In the genomic region with DNA sequence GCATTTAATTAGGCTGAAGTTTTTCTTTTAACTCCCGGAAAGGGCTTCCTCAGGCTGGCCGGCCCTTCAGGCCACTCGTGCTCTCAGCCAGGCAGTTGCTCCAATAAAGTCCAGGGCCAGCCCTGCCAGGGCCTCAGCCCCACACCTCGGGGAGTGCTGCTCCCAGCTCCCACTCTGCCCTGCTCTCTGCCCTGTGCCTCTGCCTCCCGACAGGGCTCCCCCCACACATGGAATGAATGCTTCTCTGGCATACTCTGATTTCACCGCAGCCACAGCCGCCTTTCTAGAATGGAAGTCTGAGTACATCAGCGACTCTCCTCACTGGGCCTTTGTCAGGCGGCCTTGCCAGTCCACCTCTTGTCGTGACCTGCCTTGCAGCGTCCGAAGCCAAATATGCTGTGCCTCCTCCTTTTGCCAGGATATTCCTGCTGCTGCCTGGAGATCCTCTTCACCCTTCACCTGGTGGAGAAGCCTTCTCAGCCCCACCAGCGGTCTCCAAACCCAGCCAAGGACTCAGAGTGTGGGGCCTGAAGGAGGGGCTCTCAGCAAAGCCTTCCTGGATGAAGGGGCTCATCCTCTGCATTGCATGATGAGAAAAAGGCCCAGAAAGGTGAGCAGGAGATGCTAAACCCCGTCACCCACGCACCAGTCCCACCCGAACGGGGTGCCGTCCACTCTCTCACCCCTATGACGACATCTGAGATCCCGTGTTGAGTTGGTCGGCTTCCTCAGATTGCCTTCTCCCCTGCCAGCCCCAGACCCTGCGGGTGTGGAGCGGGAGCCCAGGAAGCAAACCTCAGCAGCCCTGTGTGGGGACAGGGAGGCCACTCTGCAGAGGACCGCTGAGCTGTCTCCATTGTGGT, we compare ENCODE assay signal across 18 cellular contexts.
DNase-seq lines count a peak whose midpoint lies in the region; ATAC-seq and TF ChIP-seq lines count a peak whose summit lies in the region.
"Had no signal": no experiment of that assay in that cellular context is flagged by ENCODE, and none has a peak within 500 bp of the region (broad histone marks: within the 10 kb centered on the region; RNA-seq: fewer than 3 reads in every experiment).

No MANE protein-coding gene starts in this region.

- POLR2A ChIA-PET in RWPE1 (lab: Yijun Ruan, JAX; ENCODE audit: low non-redundant PET): no interaction called here

- peaks cover 0 to 29% (median 19%) of the 10 kb centered on the region in 10 experiments; a peak in 16 of 20 replicates for H3K4me1 ChIP-seq in BLaER1 treated with 17β-estradiol and CSF1 and Interleukin-3, amounts not matched to agents 10 nM and 100 nM
- no peaks in the 10 kb centered on the region for H3K4me1 ChIP-seq in prostate gland (replicated peaks)
- H3K4me1 ChIP-seq: left lung had no signal

- DNase-seq in RWPE1 (ENCODE audit: low spot score) (no peak), islet precursor cell (peak; percentile 50), prostate gland (ENCODE audit: low spot score) (peak; percentile 32), Ammon's horn (ENCODE audit: low spot score) (no peak), superior temporal gyrus (ENCODE audit: extremely low spot score) (no peak)
- DNase-seq: activated CD4-positive, alpha-beta T cell treated with anti-CD3 and anti-CD28 coated beads for 48 hours; EL; naive thymus-derived CD8-positive, alpha-beta T cell; NCI-H1105 treated with DMSO at 0.1 percent for 48 hours; NCI-H2029; SK-N-SH; T-helper 2 cell had no signal

- no peaks in the 10 kb centered on the region for H3K9me3 ChIP-seq in BLaER1 treated with 17β-estradiol and CSF1 and Interleukin-3, amounts not matched to agents 10 nM and 100 nM (replicated peaks in 1 of 11)
- H3K9me3 ChIP-seq in prostate gland: no peaks in the 10 kb centered on the region
- H3K9me3 ChIP-seq: left lung, SK-N-SH had no signal

- ATAC-seq in GM21786 (IDR thresholded peaks at IDR 0.05; ENCODE audit: unreplicated experiment): no peak
- ATAC-seq: activated T-helper 17 cell treated with anti-CD3 and anti-CD28 coated beads, Interleukin-2, amount 50 U/mL, for 72 hours; left lung; naive thymus-derived CD8-positive, alpha-beta T cell had no signal

- H3K4me2 ChIP-seq in BLaER1 treated with 17β-estradiol and CSF1 and Interleukin-3, amounts not matched to agents 10 nM and 100 nM: peak overlapping the region in 9 of 11 experiments; percentile 24 to 64 (median 51); a peak in 16 of 22 replicates
- H3K4me2 ChIP-seq: SK-N-SH had no signal

- no peaks in the 10 kb centered on the region for H3K27me3 ChIP-seq in BLaER1 treated with 17β-estradiol and CSF1 and Interleukin-3, amounts not matched to agents 10 nM and 100 nM
- no peaks in the 10 kb centered on the region for H3K27me3 ChIP-seq in prostate gland (replicated peaks; ENCODE audit: insufficient read depth)

- no peak overlapping the region for H3K27ac ChIP-seq in BLaER1 treated with 17β-estradiol and CSF1 and Interleukin-3, amounts not matched to agents 10 nM and 100 nM
- H3K27ac ChIP-seq in RWPE1: peak overlapping the region; percentile 21; the same call in 1 of the 2 replicates
- no peak overlapping the region for H3K27ac ChIP-seq in prostate gland
- H3K27ac ChIP-seq: epithelial cell of prostate, left lung, skin epidermis had no signal

- no peak overlapping the region for H3K4me3 ChIP-seq in BLaER1 treated with 17β-estradiol and CSF1 and Interleukin-3, amounts not matched to agents 10 nM and 100 nM
- H3K4me3 ChIP-seq in prostate gland: no peak overlapping the region
- H3K4me3 ChIP-seq: left lung, skin epidermis had no signal

- intact Hi-C loops in prostate gland (cut with DNase I): no loop called here

- TF ChIP-seq POLR2A in prostate gland (IDR thresholded peaks at IDR 0.05): no peak

- 68% methylated on average over 23 of the region's 24 CpGs for WGBS in prostate gland

- no peak for TF ChIP-seq CTCF in RWPE1 (conservative IDR thresholded peaks at IDR 0.05; ENCODE audit: low read depth)
- no peak for TF ChIP-seq CTCF in prostate gland (IDR thresholded peaks at IDR 0.05)

- H3K36me3 ChIP-seq in BLaER1 treated with 17β-estradiol and CSF1 and Interleukin-3, amounts not matched to agents 10 nM and 100 nM: no peaks in the 10 kb centered on the region
- H3K36me3 ChIP-seq in prostate gland: no peaks in the 10 kb centered on the region
- H3K36me3 ChIP-seq: left lung had no signal

- H3K9ac ChIP-seq in BLaER1 treated with 17β-estradiol and CSF1 and Interleukin-3, amounts not matched to agents 10 nM and 100 nM: no peak overlapping the region
- H3K9ac ChIP-seq: SK-N-SH had no signal

- H4K20me1 ChIP-seq in BLaER1 treated with 17β-estradiol and CSF1 and Interleukin-3, amounts not matched to agents 10 nM and 100 nM: peaks cover 0 to 6% (median 0%) of the 10 kb centered on the region in 11 experiments; a peak in 2 of 22 replicates

- CTCF ChIA-PET in RWPE1 (lab: Yijun Ruan, JAX): no interaction called here

Comparison
In these comparisons a context has a peak if more than half of its experiments do, and no peak if none do; other contexts are left out.
1. DNase-seq: peak in islet precursor cell (single experiment) and prostate gland (single experiment); none in RWPE1 (single experiment), Ammon's horn (single experiment) and superior temporal gyrus (single experiment).